9 cellular contexts compared by ENCODE assay signal in genomic region chr3:193701896-193702644, GRCh38.
A peak's percentile ranks its signal among the peaks of the same experiment; 100 is the strongest.
DNase-seq lines count a peak whose midpoint lies in the region; ATAC-seq and TF ChIP-seq lines count a peak whose summit lies in the region.
"Had no signal": no experiment of that assay in that cellular context is flagged by ENCODE, and none has a peak within 500 bp of the region (broad histone marks: within the 10 kb centered on the region; RNA-seq: fewer than 3 reads in every experiment).

No MANE protein-coding gene starts in this region.

- TF ChIP-seq CTCF in DOHH2 (IDR thresholded peaks at IDR 0.05; ENCODE audit: low read depth, low read length, poor library complexity, severe bottlenecking): peak; percentile 17

- H3K9ac ChIP-seq in Karpas-422 (ENCODE audit: low read length): no peak overlapping the region

- H3K9me3 ChIP-seq in DOHH2 (ENCODE audit: control insufficient read depth, insufficient read depth, low read length) (no peaks in the 10 kb centered on the region), Karpas-422 (ENCODE audit: low read length) (no peaks in the 10 kb centered on the region)

- peak; percentile 11 for DNase-seq in Jurkat, Clone E6-1 (ENCODE audit: low read depth, low spot score)
- DNase-seq in fibroblast of gingiva (ENCODE audit: low read depth) (peak; percentile 15), Karpas-422 (no peak), hippocampal formation (lab: John Stamatoyannopoulos, UW) (no peak), NK-92 (lab: John Stamatoyannopoulos, UW; ENCODE audit: unreplicated experiment) (no peak)
- DNase-seq: CD8-positive, alpha-beta memory T cell had no signal

- no peaks in the 10 kb centered on the region for H3K9me2 ChIP-seq in DOHH2 (replicated peaks; ENCODE audit: control insufficient read depth, low read length)
- H3K9me2 ChIP-seq in Karpas-422 (replicated peaks; ENCODE audit: insufficient read depth, low read length): no peaks in the 10 kb centered on the region

- H3K79me2 ChIP-seq in DOHH2 (ENCODE audit: control insufficient read depth, low read length) (no peaks in the 10 kb centered on the region), Karpas-422 (ENCODE audit: low read length) (no peaks in the 10 kb centered on the region)

- H3K36me3 ChIP-seq in DOHH2 (ENCODE audit: control insufficient read depth, low read length) (peaks cover 3% of the 10 kb centered on the region; the same call in 1 of the 2 replicates), Karpas-422 (ENCODE audit: insufficient read depth, low read length) (0 out of 2 replicates have a peak, but pooled peaks cover 5% of the 10 kb centered on the region)

- H3K4me1 ChIP-seq in DOHH2 (ENCODE audit: control insufficient read depth, low read length) (peaks cover 25% of the 10 kb centered on the region), Karpas-422 (ENCODE audit: low read length) (peaks cover 11% of the 10 kb centered on the region)

- peak overlapping the region; percentile 44 for H3K4me2 ChIP-seq in DOHH2 (ENCODE audit: low read length)
- H3K4me2 ChIP-seq in Karpas-422 (ENCODE audit: low read depth, low read length, poor library complexity, severe bottlenecking): no peak overlapping the region

- no peaks in the 10 kb centered on the region for H3K27me3 ChIP-seq in DOHH2 (ENCODE audit: control insufficient read depth, low read length)
- no peaks in the 10 kb centered on the region for H3K27me3 ChIP-seq in Karpas-422 (ENCODE audit: low read length)

- peaks cover 2% of the 10 kb centered on the region; the same call in 1 of the 2 replicates for H3F3A ChIP-seq in DOHH2 (ENCODE audit: control insufficient read depth, insufficient read depth)

- no peaks in the 10 kb centered on the region for H4K20me1 ChIP-seq in DOHH2 (ENCODE audit: control insufficient read depth, insufficient read depth, low read depth, low read length)
- H4K20me1 ChIP-seq in Karpas-422 (ENCODE audit: insufficient read depth, low read depth, low read length): no peaks in the 10 kb centered on the region

- H3K4me3 ChIP-seq in DOHH2 (ENCODE audit: low read length) (peak overlapping the region; percentile 23), Karpas-422 (ENCODE audit: low read length) (no peak overlapping the region)
- no peak overlapping the region for H3K4me3 ChIP-seq in Jurkat, Clone E6-1 (ENCODE audit: low read length)

- H2AFZ ChIP-seq in Karpas-422 (ENCODE audit: low read length): no peak overlapping the region

- peak; percentile 58 for ATAC-seq in GM21576 (IDR thresholded peaks at IDR 0.05; ENCODE audit: unreplicated experiment)
- ATAC-seq in SK-N-SH treated with all-trans-retinoic acid at 6 μM for 48 hours: no peak

- H3K27ac ChIP-seq in DOHH2 (ENCODE audit: low read depth, low read length) (peak overlapping the region; percentile 50), Karpas-422 (ENCODE audit: low read length) (no peak overlapping the region)

TF ChIP-seq in SK-N-SH treated with all-trans-retinoic acid at 6 μM for 48 hours, 23 proteins besides CTCF, POLR2A, EP300 and RAD21:
- TF ChIP-seq ZC3H10 (CRISPR knock-in tag; IDR thresholded peaks at IDR 0.05): no peak
- TF ChIP-seq, protein P1, sequence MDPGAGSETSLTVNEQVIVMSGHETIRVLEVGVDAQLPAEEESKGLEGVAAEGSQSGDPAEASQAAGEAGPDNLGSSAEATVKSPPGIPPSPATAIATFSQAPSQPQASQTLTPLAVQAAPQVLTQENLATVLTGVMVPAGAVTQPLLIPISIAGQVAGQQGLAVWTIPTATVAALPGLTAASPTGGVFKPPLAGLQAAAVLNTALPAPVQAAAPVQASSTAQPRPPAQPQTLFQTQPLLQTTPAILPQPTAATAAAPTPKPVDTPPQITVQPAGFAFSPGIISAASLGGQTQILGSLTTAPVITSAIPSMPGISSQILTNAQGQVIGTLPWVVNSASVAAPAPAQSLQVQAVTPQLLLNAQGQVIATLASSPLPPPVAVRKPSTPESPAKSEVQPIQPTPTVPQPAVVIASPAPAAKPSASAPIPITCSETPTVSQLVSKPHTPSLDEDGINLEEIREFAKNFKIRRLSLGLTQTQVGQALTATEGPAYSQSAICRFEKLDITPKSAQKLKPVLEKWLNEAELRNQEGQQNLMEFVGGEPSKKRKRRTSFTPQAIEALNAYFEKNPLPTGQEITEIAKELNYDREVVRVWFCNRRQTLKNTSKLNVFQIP (CRISPR knock-in tag; IDR thresholded peaks at IDR 0.05; ENCODE audit: borderline replicate concordance, low read depth): no peak
- TF ChIP-seq OSR1 (CRISPR knock-in tag; IDR thresholded peaks at IDR 0.05): no peak
- no peak for TF ChIP-seq ZNF70 (CRISPR knock-in tag; IDR thresholded peaks at IDR 0.05)
- TF ChIP-seq PPARA (CRISPR knock-in tag; IDR thresholded peaks at IDR 0.05; ENCODE audit: borderline replicate concordance): no peak
- no peak for TF ChIP-seq SNAI2 (CRISPR knock-in tag; IDR thresholded peaks at IDR 0.05)
- TF ChIP-seq TOX (CRISPR knock-in tag; IDR thresholded peaks at IDR 0.05; ENCODE audit: borderline replicate concordance): no peak
- TF ChIP-seq, protein P2, sequence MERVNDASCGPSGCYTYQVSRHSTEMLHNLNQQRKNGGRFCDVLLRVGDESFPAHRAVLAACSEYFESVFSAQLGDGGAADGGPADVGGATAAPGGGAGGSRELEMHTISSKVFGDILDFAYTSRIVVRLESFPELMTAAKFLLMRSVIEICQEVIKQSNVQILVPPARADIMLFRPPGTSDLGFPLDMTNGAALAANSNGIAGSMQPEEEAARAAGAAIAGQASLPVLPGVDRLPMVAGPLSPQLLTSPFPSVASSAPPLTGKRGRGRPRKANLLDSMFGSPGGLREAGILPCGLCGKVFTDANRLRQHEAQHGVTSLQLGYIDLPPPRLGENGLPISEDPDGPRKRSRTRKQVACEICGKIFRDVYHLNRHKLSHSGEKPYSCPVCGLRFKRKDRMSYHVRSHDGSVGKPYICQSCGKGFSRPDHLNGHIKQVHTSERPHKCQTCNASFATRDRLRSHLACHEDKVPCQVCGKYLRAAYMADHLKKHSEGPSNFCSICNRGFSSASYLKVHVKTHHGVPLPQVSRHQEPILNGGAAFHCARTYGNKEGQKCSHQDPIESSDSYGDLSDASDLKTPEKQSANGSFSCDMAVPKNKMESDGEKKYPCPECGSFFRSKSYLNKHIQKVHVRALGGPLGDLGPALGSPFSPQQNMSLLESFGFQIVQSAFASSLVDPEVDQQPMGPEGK (CRISPR knock-in tag; IDR thresholded peaks at IDR 0.05; ENCODE audit: borderline replicate concordance): no peak
- TF ChIP-seq CSRNP3 (CRISPR knock-in tag; IDR thresholded peaks at IDR 0.05): no peak
- no peak for TF ChIP-seq GLIS3 (CRISPR knock-in tag; IDR thresholded peaks at IDR 0.05)
- no peak for TF ChIP-seq ESRRG (CRISPR knock-in tag; IDR thresholded peaks at IDR 0.05)
- no peak for TF ChIP-seq ISL1 (CRISPR knock-in tag; IDR thresholded peaks at IDR 0.05)
- TF ChIP-seq CSDC2 (CRISPR knock-in tag; IDR thresholded peaks at IDR 0.05): no peak
- TF ChIP-seq, protein P3, sequence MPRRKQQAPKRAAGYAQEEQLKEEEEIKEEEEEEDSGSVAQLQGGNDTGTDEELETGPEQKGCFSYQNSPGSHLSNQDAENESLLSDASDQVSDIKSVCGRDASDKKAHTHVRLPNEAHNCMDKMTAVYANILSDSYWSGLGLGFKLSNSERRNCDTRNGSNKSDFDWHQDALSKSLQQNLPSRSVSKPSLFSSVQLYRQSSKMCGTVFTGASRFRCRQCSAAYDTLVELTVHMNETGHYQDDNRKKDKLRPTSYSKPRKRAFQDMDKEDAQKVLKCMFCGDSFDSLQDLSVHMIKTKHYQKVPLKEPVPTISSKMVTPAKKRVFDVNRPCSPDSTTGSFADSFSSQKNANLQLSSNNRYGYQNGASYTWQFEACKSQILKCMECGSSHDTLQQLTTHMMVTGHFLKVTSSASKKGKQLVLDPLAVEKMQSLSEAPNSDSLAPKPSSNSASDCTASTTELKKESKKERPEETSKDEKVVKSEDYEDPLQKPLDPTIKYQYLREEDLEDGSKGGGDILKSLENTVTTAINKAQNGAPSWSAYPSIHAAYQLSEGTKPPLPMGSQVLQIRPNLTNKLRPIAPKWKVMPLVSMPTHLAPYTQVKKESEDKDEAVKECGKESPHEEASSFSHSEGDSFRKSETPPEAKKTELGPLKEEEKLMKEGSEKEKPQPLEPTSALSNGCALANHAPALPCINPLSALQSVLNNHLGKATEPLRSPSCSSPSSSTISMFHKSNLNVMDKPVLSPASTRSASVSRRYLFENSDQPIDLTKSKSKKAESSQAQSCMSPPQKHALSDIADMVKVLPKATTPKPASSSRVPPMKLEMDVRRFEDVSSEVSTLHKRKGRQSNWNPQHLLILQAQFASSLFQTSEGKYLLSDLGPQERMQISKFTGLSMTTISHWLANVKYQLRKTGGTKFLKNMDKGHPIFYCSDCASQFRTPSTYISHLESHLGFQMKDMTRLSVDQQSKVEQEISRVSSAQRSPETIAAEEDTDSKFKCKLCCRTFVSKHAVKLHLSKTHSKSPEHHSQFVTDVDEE (CRISPR knock-in tag; IDR thresholded peaks at IDR 0.05): no peak
- TF ChIP-seq ARNTL (CRISPR knock-in tag; IDR thresholded peaks at IDR 0.05; ENCODE audit: borderline replicate concordance, low read depth): no peak
TF ChIP-seq in SK-N-SH treated with all-trans-retinoic acid at 6 μM for 48 hours: peak in this region for 0.

Comparison
In these comparisons a context has a peak if more than half of its experiments do, and no peak if none do; other contexts are left out.
1. DNase-seq: peak in Jurkat, Clone E6-1 (single experiment) and fibroblast of gingiva (single experiment); none in Karpas-422 (single experiment), hippocampal formation (0 of 2) and NK-92 (single experiment).